In genomic region chr2:105177546-105178254, GRCh38 we compare ENCODE assay signal across 19 cellular contexts.
DNase-seq lines count a peak whose midpoint lies in the region; ATAC-seq and TF ChIP-seq lines count a peak whose summit lies in the region.
"Had no signal": no experiment of that assay in that cellular context is flagged by ENCODE, and none has a peak within 500 bp of the region (broad histone marks: within the 10 kb centered on the region; RNA-seq: fewer than 3 reads in every experiment).

No MANE protein-coding gene starts in this region.

- H3K36me3 ChIP-seq in DND-41 (ENCODE audit: insufficient read depth, low read length) (no peaks in the 10 kb centered on the region), iPS-15b (ENCODE audit: control insufficient read depth, insufficient read depth, low read length) (no peaks in the 10 kb centered on the region), neural progenitor cell (no peaks in the 10 kb centered on the region), gastroesophageal sphincter (no peaks in the 10 kb centered on the region)
- H3K36me3 ChIP-seq: BE2C had no signal

- H3K4me1 ChIP-seq in DND-41 (ENCODE audit: insufficient read depth, low read length) (no peaks in the 10 kb centered on the region), iPS-15b (ENCODE audit: control insufficient read depth, insufficient read depth, low read length) (peaks cover 12% of the 10 kb centered on the region), neural progenitor cell (peaks cover 15% of the 10 kb centered on the region), gastroesophageal sphincter (no peaks in the 10 kb centered on the region)
- H3K4me1 ChIP-seq: BE2C had no signal

- no peak overlapping the region for H3K9ac ChIP-seq in DND-41 (ENCODE audit: low read depth, low read length)
- no peak overlapping the region for H3K9ac ChIP-seq in iPS-15b (ENCODE audit: low read depth, low read length)
- no peak overlapping the region for H3K9ac ChIP-seq in neural progenitor cell

- peak overlapping the region in 2 of 3 donors; percentile 39 to 96 for H3K27ac Mint-ChIP-seq in IgD-negative memory B cell
- H3K27ac Mint-ChIP-seq in neural progenitor cell: no peak overlapping the region
- H3K27ac Mint-ChIP-seq: CD4-positive, CD25-positive, alpha-beta regulatory T cell had no signal

- H3K4me3 Mint-ChIP-seq in IgD-negative memory B cell: peak overlapping the region in 1 of 4 donors; percentile 92
- no peak overlapping the region for H3K4me3 Mint-ChIP-seq in neural progenitor cell
- H3K4me3 Mint-ChIP-seq: CD4-positive, CD25-positive, alpha-beta regulatory T cell had no signal

- TF ChIP-seq POLR2A in gastroesophageal sphincter (IDR thresholded peaks at IDR 0.05): no peak

- H3K4me3 ChIP-seq in DND-41 (ENCODE audit: low read depth in 1 of 2, low read length in 2 of 2): no peak overlapping the region
- peak overlapping the region; percentile 16 for H3K4me3 ChIP-seq in iPS-15b (ENCODE audit: low read depth, low read length)
- no peak overlapping the region for H3K4me3 ChIP-seq in neural progenitor cell
- H3K4me3 ChIP-seq in gastroesophageal sphincter: no peak overlapping the region

- H3K27me3 ChIP-seq in DND-41 (ENCODE audit: insufficient read depth, low read length, poor library complexity): no peaks in the 10 kb centered on the region
- H3K27me3 ChIP-seq in iPS-15b (ENCODE audit: control insufficient read depth, insufficient read depth, low read length): peaks cover 56% of the 10 kb centered on the region
- peaks cover 35% of the 10 kb centered on the region for H3K27me3 ChIP-seq in neural progenitor cell
- H3K27me3 ChIP-seq in gastroesophageal sphincter: peaks cover 55% of the 10 kb centered on the region
- H3K27me3 ChIP-seq: BE2C had no signal

- no peak for DNase-seq in DND-41
- DNase-seq in neural progenitor cell (ENCODE audit: low spot score): no peak
- DNase-seq in stimulated activated CD4-positive, alpha-beta T cell treated with anti-CD3 and anti-CD28 coated beads, Interleukin-4, amount 100 ng/mL, for 1 hour: no peak
- no peak for DNase-seq in HCEC 1CT
- DNase-seq: BE2C; CD4-positive, CD25-positive, alpha-beta regulatory T cell; COR-L47; DMS 273 treated with DMSO at 0.1 percent for 48 hours; GDM1; Kasumi-1; MM.1S; NCI-H1092; NCI-H1436 treated with DMSO at 0.1 percent for 48 hours; NCI-H2081 treated with DMSO at 0.1 percent for 48 hours had no signal

- H3K4me1 Mint-ChIP-seq in IgD-negative memory B cell (peaks cover 33 to 53% (median 50%) of the 10 kb centered on the region in 3 donors), neural progenitor cell (peaks cover 19% of the 10 kb centered on the region)
- H3K4me1 Mint-ChIP-seq: CD4-positive, CD25-positive, alpha-beta regulatory T cell had no signal

- no peak overlapping the region for H3K4me2 ChIP-seq in DND-41 (ENCODE audit: insufficient read depth, low read length)
- no peak overlapping the region for H3K4me2 ChIP-seq in neural progenitor cell

- WGBS in gastroesophageal sphincter (ENCODE audit: low coverage in 1 of 2), 2 donors: 27 to 30% methylated on average over 2 to 8 of the region's 12 CpGs

- no peaks in the 10 kb centered on the region for H4K20me1 ChIP-seq in DND-41 (ENCODE audit: insufficient read depth, low read length)
- H4K20me1 ChIP-seq in neural progenitor cell (ENCODE audit: low read depth): no peaks in the 10 kb centered on the region

- H3K79me2 ChIP-seq in DND-41 (ENCODE audit: insufficient read depth, low read length) (no peaks in the 10 kb centered on the region), neural progenitor cell (ENCODE audit: low read depth) (no peaks in the 10 kb centered on the region)

- no peak for TF ChIP-seq EP300 in gastroesophageal sphincter (IDR thresholded peaks at IDR 0.05)

- no peak for TF ChIP-seq CTCF in DND-41 (IDR thresholded peaks at IDR 0.05; ENCODE audit: borderline replicate concordance, extremely low read depth, low read length, poor library complexity, severe bottlenecking)
- no peak for TF ChIP-seq CTCF in neural progenitor cell (IDR thresholded peaks at IDR 0.05)
- no peak for TF ChIP-seq CTCF in gastroesophageal sphincter (IDR thresholded peaks at IDR 0.05)

- peaks cover 4% of the 10 kb centered on the region for H3K36me3 Mint-ChIP-seq in IgD-negative memory B cell
- no peaks in the 10 kb centered on the region for H3K36me3 Mint-ChIP-seq in neural progenitor cell
- H3K36me3 Mint-ChIP-seq: CD4-positive, CD25-positive, alpha-beta regulatory T cell had no signal

- H3K9me3 Mint-ChIP-seq in IgD-negative memory B cell (peaks cover 2 to 12% (median 5%) of the 10 kb centered on the region in 3 donors), neural progenitor cell (peaks cover 6% of the 10 kb centered on the region)
- H3K9me3 Mint-ChIP-seq: CD4-positive, CD25-positive, alpha-beta regulatory T cell had no signal

- H2AFZ ChIP-seq in DND-41 (ENCODE audit: low read depth, low read length) (no peak overlapping the region), neural progenitor cell (replicated peaks) (peak overlapping the region; percentile 42)

- H3K9me3 ChIP-seq in DND-41 (ENCODE audit: insufficient read depth, low read length, severe bottlenecking) (no peaks in the 10 kb centered on the region), iPS-15b (ENCODE audit: control insufficient read depth, insufficient read depth, low read length) (no peaks in the 10 kb centered on the region), neural progenitor cell (ENCODE audit: low read depth) (no peaks in the 10 kb centered on the region), gastroesophageal sphincter (no peaks in the 10 kb centered on the region)
- H3K9me3 ChIP-seq: BE2C had no signal

- no peaks in the 10 kb centered on the region for H3K27me3 Mint-ChIP-seq in IgD-negative memory B cell
- H3K27me3 Mint-ChIP-seq in neural progenitor cell (ENCODE audit: insufficient read depth, low read depth): peaks cover 17% of the 10 kb centered on the region

- H3F3A ChIP-seq in neural progenitor cell (ENCODE audit: low read depth): no peaks in the 10 kb centered on the region

- ATAC-seq in DND-41 (ENCODE audit: insufficient read depth, low read depth) (peak; percentile 53; the same call in 2 of the 3 replicates), gastroesophageal sphincter (no peak)
- ATAC-seq: HCT116, Right ventricle myocardium inferior had no signal

- H3K27ac ChIP-seq in DND-41 (ENCODE audit: low read length) (no peak overlapping the region), neural progenitor cell (no peak overlapping the region), gastroesophageal sphincter (no peak overlapping the region)
